1 cellular context compared by ENCODE assay signal in the genomic region with DNA sequence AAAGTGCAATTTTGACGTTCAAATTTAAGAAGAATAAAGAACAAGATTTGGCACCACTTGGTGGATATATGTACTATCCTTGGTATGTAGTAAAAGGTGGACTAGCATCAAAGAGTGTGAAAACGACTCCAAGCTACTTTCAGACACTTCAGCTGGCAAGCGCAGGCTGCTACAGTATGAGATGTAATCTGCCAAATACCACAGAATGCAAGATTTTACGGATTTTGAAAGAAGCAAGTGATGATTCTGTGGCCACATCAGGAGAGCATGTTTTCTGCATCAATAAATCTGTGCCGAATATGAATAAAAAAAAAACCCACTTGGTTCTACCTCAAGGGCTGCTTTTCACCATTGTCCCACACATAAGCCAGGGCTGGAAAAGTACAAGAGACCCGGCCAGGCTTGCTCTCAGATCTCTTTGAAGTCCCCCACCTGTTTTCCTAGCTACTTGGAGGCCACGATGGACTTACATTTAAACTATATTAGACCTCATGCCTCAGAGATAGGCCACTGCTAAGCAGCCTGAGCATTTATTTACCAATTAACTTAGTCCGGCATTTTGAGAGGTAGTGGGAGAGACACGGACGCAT.
TF ChIP-seq lines count a peak whose summit lies in the region.

No MANE protein-coding gene starts in this region.

TF ChIP-seq in GM12878, 131 proteins besides CTCF, POLR2A, EP300 and RAD21 (continued from another document):
- TF ChIP-seq STAT3 (IDR thresholded peaks at IDR 0.05; ENCODE audit: low read depth, low read length) (no peak), FOXM1 (IDR thresholded peaks at IDR 0.05; ENCODE audit: low read depth, low read length) (peak; percentile 74; the same call in 1 of the 2 replicates), NFIC (IDR thresholded peaks at IDR 0.05; ENCODE audit: low read depth, low read length) (peak; percentile 90), TAF1 (IDR thresholded peaks at IDR 0.05; ENCODE audit: borderline replicate concordance, low read depth, low read length) (no peak), CREB1 (IDR thresholded peaks at IDR 0.05; ENCODE audit: low read depth) (no peak), SMAD1 (IDR thresholded peaks at IDR 0.05; ENCODE audit: low read depth, partially characterized antibody) (no peak), IRF4 (IDR thresholded peaks at IDR 0.05; ENCODE audit: low read depth, low read length) (no peak), IKZF1 (conservative IDR thresholded peaks at IDR 0.05) (no peak), SUZ12 (IDR thresholded peaks at IDR 0.05; ENCODE audit: unreplicated experiment) (no peak), NR2C1 (IDR thresholded peaks at IDR 0.05) (no peak), ZNF384 (IDR thresholded peaks at IDR 0.05; ENCODE audit: borderline replicate concordance, low read depth, low read length) (no peak), CBFB (IDR thresholded peaks at IDR 0.05; ENCODE audit: low read depth) (0 out of 2 replicates have a peak, but pooled peaks have one; percentile 28)
- TF ChIP-seq, protein P1, sequence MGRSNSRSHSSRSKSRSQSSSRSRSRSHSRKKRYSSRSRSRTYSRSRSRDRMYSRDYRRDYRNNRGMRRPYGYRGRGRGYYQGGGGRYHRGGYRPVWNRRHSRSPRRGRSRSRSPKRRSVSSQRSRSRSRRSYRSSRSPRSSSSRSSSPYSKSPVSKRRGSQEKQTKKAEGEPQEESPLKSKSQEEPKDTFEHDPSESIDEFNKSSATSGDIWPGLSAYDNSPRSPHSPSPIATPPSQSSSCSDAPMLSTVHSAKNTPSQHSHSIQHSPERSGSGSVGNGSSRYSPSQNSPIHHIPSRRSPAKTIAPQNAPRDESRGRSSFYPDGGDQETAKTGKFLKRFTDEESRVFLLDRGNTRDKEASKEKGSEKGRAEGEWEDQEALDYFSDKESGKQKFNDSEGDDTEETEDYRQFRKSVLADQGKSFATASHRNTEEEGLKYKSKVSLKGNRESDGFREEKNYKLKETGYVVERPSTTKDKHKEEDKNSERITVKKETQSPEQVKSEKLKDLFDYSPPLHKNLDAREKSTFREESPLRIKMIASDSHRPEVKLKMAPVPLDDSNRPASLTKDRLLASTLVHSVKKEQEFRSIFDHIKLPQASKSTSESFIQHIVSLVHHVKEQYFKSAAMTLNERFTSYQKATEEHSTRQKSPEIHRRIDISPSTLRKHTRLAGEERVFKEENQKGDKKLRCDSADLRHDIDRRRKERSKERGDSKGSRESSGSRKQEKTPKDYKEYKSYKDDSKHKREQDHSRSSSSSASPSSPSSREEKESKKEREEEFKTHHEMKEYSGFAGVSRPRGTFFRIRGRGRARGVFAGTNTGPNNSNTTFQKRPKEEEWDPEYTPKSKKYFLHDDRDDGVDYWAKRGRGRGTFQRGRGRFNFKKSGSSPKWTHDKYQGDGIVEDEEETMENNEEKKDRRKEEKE (IDR thresholded peaks at IDR 0.05) = no peak
- TF ChIP-seq, protein P2, sequence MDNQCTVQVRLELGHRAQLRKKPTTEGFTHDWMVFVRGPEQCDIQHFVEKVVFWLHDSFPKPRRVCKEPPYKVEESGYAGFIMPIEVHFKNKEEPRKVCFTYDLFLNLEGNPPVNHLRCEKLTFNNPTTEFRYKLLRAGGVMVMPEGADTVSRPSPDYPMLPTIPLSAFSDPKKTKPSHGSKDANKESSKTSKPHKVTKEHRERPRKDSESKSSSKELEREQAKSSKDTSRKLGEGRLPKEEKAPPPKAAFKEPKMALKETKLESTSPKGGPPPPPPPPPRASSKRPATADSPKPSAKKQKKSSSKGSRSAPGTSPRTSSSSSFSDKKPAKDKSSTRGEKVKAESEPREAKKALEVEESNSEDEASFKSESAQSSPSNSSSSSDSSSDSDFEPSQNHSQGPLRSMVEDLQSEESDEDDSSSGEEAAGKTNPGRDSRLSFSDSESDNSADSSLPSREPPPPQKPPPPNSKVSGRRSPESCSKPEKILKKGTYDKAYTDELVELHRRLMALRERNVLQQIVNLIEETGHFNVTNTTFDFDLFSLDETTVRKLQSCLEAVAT (IDR thresholded peaks at IDR 0.05) = no peak
